Comparison of ENCODE assay signal across 2 cellular contexts in genomic region chr9:130888146-130888885, GRCh38.
TF ChIP-seq lines count a peak whose summit lies in the region.

No MANE protein-coding gene starts in this region.

TF ChIP-seq in IMR-90, 13 proteins besides CTCF, POLR2A, EP300 and RAD21:
- TF ChIP-seq MAFK (IDR thresholded peaks at IDR 0.05; ENCODE audit: low read depth, low read length) (no peak), RFX5 (IDR thresholded peaks at IDR 0.05; ENCODE audit: low read depth, low read length) (no peak), CEBPB (IDR thresholded peaks at IDR 0.05; ENCODE audit: low read depth, low read length) (no peak), FOS (IDR thresholded peaks at IDR 0.05; ENCODE audit: low read depth, low read length) (no peak), ELK1 (IDR thresholded peaks at IDR 0.05; ENCODE audit: borderline replicate concordance, low read depth, low read length) (no peak), MXI1 (IDR thresholded peaks at IDR 0.05; ENCODE audit: borderline replicate concordance, low read depth, low read length) (no peak), CHD1 (IDR thresholded peaks at IDR 0.05; ENCODE audit: low read depth, low read length) (no peak), BHLHE40 (IDR thresholded peaks at IDR 0.05; ENCODE audit: low read depth, low read length) (no peak), NFE2L2 (IDR thresholded peaks at IDR 0.05; ENCODE audit: low read depth, low read length) (no peak), SMC3 (IDR thresholded peaks at IDR 0.05; ENCODE audit: low read depth, low read length) (no peak), MAZ (IDR thresholded peaks at IDR 0.05; ENCODE audit: borderline replicate concordance, low read depth, low read length) (no peak)

TF ChIP-seq in SK-N-SH, 30 proteins besides CTCF, POLR2A, EP300 and RAD21:
- TF ChIP-seq JUND (IDR thresholded peaks at IDR 0.05) (no peak), MAX (IDR thresholded peaks at IDR 0.05; ENCODE audit: low read depth) (no peak), EZH2phosphoT487 (IDR thresholded peaks at IDR 0.05; ENCODE audit: borderline replicate concordance, low read depth) (no peak), NFIC (IDR thresholded peaks at IDR 0.05; ENCODE audit: borderline replicate concordance) (no peak), USF2 (IDR thresholded peaks at IDR 0.05; ENCODE audit: borderline replicate concordance, low read depth, low read length) (no peak), USF1 (IDR thresholded peaks at IDR 0.05; ENCODE audit: borderline replicate concordance, low read depth) (no peak), PBX3 (IDR thresholded peaks at IDR 0.05) (no peak), TAF1 (IDR thresholded peaks at IDR 0.05; ENCODE audit: borderline replicate concordance, low read depth, low read length) (no peak), MXI1 (IDR thresholded peaks at IDR 0.05; ENCODE audit: low read depth, low read length) (no peak), ZBTB33 (IDR thresholded peaks at IDR 0.05; ENCODE audit: borderline replicate concordance, low read depth) (no peak), REST (IDR thresholded peaks at IDR 0.05; ENCODE audit: low read depth, low read length) (no peak), GATA2 (CRISPR knock-in tag; IDR thresholded peaks at IDR 0.05) (no peak), NRF1 (IDR thresholded peaks at IDR 0.05; ENCODE audit: low read depth, low read length) (no peak), FOXM1 (IDR thresholded peaks at IDR 0.05; ENCODE audit: low read depth) (no peak), RXRA (IDR thresholded peaks at IDR 0.05; ENCODE audit: borderline replicate concordance, low read depth) (no peak)
TF ChIP-seq in SK-N-SH: peak in this region for 0.
